ENCODE assay signal across 1 cellular context in genomic region chr4:140373328-140374129, GRCh38.
A peak's percentile ranks its signal among the peaks of the same experiment; 100 is the strongest.
TF ChIP-seq lines count a peak whose summit lies in the region.

TSS of gene SCOC (plus strand) at chr4:140373646. CDS start at chr4:140379171, 5,525 bp downstream.

TF ChIP-seq in HepG2, 621 proteins besides CTCF, POLR2A, EP300 and RAD21 (continued from another document and continues in another):
- TF ChIP-seq HNRNPK (IDR thresholded peaks at IDR 0.05; ENCODE audit: low read depth, low read length, poor library complexity, severe bottlenecking), result no peak
- TF ChIP-seq PHF20 (CRISPR knock-in tag; IDR thresholded peaks at IDR 0.05), result peak; percentile 74
- 0 out of 2 replicates have a peak, but pooled peaks have one; percentile 37 for TF ChIP-seq ZNF629 (CRISPR knock-in tag; conservative IDR thresholded peaks at IDR 0.05)
- TF ChIP-seq ZNF329 (CRISPR knock-in tag; IDR thresholded peaks at IDR 0.05; ENCODE audit: low read depth), result 0 out of 2 replicates have a peak, but pooled peaks have one; percentile 72
- TF ChIP-seq ZNF274 (CRISPR knock-in tag; IDR thresholded peaks at IDR 0.05), result peak; percentile 81; the same call in 1 of the 2 replicates
- TF ChIP-seq SETDB1 (CRISPR knock-in tag; IDR thresholded peaks at IDR 0.05; ENCODE audit: borderline replicate concordance), result no peak
- TF ChIP-seq RBFOX2 (IDR thresholded peaks at IDR 0.05; ENCODE audit: low read depth, low read length), result peak; percentile 95
- peak; percentile 83; the same call in 1 of the 2 replicates for TF ChIP-seq KDM5A (IDR thresholded peaks at IDR 0.05; ENCODE audit: borderline replicate concordance, low read length)
- TF ChIP-seq NR2C2 (CRISPR knock-in tag; IDR thresholded peaks at IDR 0.05; ENCODE audit: borderline replicate concordance), result peak; percentile 93
- no peak; the same call in 1 of the 2 replicates for TF ChIP-seq ZNF232 (CRISPR knock-in tag; IDR thresholded peaks at IDR 0.05; ENCODE audit: borderline replicate concordance)
- peak; percentile 76 for TF ChIP-seq RXRA (CRISPR knock-in tag; IDR thresholded peaks at IDR 0.05)
- peak; percentile 87 for TF ChIP-seq KLF12 (CRISPR knock-in tag; IDR thresholded peaks at IDR 0.05; ENCODE audit: borderline replicate concordance)
- TF ChIP-seq RBM39 (IDR thresholded peaks at IDR 0.05; ENCODE audit: low read depth, low read length, poor library complexity, severe bottlenecking), result peak; percentile 93
- TF ChIP-seq KMT2B (CRISPR knock-in tag; IDR thresholded peaks at IDR 0.05), result peak; percentile 78
- TF ChIP-seq ZNF318 (CRISPR knock-in tag; IDR thresholded peaks at IDR 0.05), result peak; percentile 52; the same call in 1 of the 2 replicates
- peak; percentile 28; the same call in 1 of the 2 replicates for TF ChIP-seq HBP1 (CRISPR knock-in tag; IDR thresholded peaks at IDR 0.05; ENCODE audit: low read depth)
- 0 out of 2 replicates have a peak, but pooled peaks have one; percentile 37 for TF ChIP-seq TBP (CRISPR knock-in tag; IDR thresholded peaks at IDR 0.05)
- TF ChIP-seq NFE2L1 (CRISPR knock-in tag; IDR thresholded peaks at IDR 0.05; ENCODE audit: borderline replicate concordance), result no peak
- TF ChIP-seq MLXIP (CRISPR knock-in tag; IDR thresholded peaks at IDR 0.05; ENCODE audit: borderline replicate concordance), result no peak
- 0 out of 2 replicates have a peak, but pooled peaks have one; percentile 40 for TF ChIP-seq ARID3A (IDR thresholded peaks at IDR 0.05; ENCODE audit: low read depth, low read length)
- peak; percentile 86; the same call in 1 of the 2 replicates for TF ChIP-seq HES4 (CRISPR knock-in tag; IDR thresholded peaks at IDR 0.05; ENCODE audit: borderline replicate concordance)
- TF ChIP-seq HOXD1 (CRISPR knock-in tag; IDR thresholded peaks at IDR 0.05), result peak; percentile 85
- TF ChIP-seq TEF (CRISPR knock-in tag; IDR thresholded peaks at IDR 0.05), result peak; percentile 64; the same call in 1 of the 2 replicates
- TF ChIP-seq ZSCAN29 (CRISPR knock-in tag; conservative IDR thresholded peaks at IDR 0.05), result peak; percentile 76; the same call in 1 of the 2 replicates
- TF ChIP-seq TARDBP (CRISPR knock-in tag; IDR thresholded peaks at IDR 0.05), result peak; percentile 62; the same call in 1 of the 2 replicates
- 0 out of 2 replicates have a peak, but pooled peaks have one; percentile 37 for TF ChIP-seq ZBTB8A (CRISPR knock-in tag; IDR thresholded peaks at IDR 0.05; ENCODE audit: borderline replicate concordance, low read depth)
- TF ChIP-seq CSRNP1 (CRISPR knock-in tag; IDR thresholded peaks at IDR 0.05), result peak; percentile 76; the same call in 1 of the 2 replicates
- TF ChIP-seq FOXM1 (CRISPR knock-in tag; IDR thresholded peaks at IDR 0.05), result peak; percentile 58; the same call in 1 of the 2 replicates
- peak; percentile 68; the same call in 1 of the 2 replicates for TF ChIP-seq GFI1 (CRISPR knock-in tag; IDR thresholded peaks at IDR 0.05; ENCODE audit: borderline replicate concordance)
- 0 out of 2 replicates have a peak, but pooled peaks have one; percentile 71 for TF ChIP-seq ZBTB3 (CRISPR knock-in tag; IDR thresholded peaks at IDR 0.05; ENCODE audit: borderline replicate concordance, low read depth)
- no peak for TF ChIP-seq ZNF879 (CRISPR knock-in tag; IDR thresholded peaks at IDR 0.05)
- TF ChIP-seq NFYB (CRISPR knock-in tag; IDR thresholded peaks at IDR 0.05), result peak; percentile 91
- peak; percentile 79 for TF ChIP-seq HNRNPLL (IDR thresholded peaks at IDR 0.05; ENCODE audit: low read depth, low read length, poor library complexity, severe bottlenecking)
- peak; percentile 50; the same call in 1 of the 2 replicates for TF ChIP-seq ZNF775 (CRISPR knock-in tag; IDR thresholded peaks at IDR 0.05; ENCODE audit: borderline replicate concordance)
- TF ChIP-seq ZNF205 (CRISPR knock-in tag; IDR thresholded peaks at IDR 0.05), result no peak
- peak; percentile 83 for TF ChIP-seq SPEN (CRISPR knock-in tag; IDR thresholded peaks at IDR 0.05; ENCODE audit: low read depth)
- peak; percentile 87 for TF ChIP-seq MXD3 (CRISPR knock-in tag; IDR thresholded peaks at IDR 0.05)
- TF ChIP-seq REPIN1 (CRISPR knock-in tag; IDR thresholded peaks at IDR 0.05; ENCODE audit: borderline replicate concordance, low read depth), result peak; percentile 20; the same call in 1 of the 2 replicates
- TF ChIP-seq ZFP36L2 (CRISPR knock-in tag; IDR thresholded peaks at IDR 0.05), result no peak
- TF ChIP-seq TCF12 (IDR thresholded peaks at IDR 0.05), result no peak
- 0 out of 2 replicates have a peak, but pooled peaks have one; percentile 49 for TF ChIP-seq TCF12 (CRISPR knock-in tag; IDR thresholded peaks at IDR 0.05)
- 0 out of 2 replicates have a peak, but pooled peaks have one; percentile 65 for TF ChIP-seq ZNF713 (CRISPR knock-in tag; IDR thresholded peaks at IDR 0.05)
- peak; percentile 22; the same call in 1 of the 2 replicates for TF ChIP-seq FOXJ3 (CRISPR knock-in tag; IDR thresholded peaks at IDR 0.05; ENCODE audit: borderline replicate concordance)
